Comparison of ENCODE assay signal across 25 cellular contexts in the genomic region with DNA sequence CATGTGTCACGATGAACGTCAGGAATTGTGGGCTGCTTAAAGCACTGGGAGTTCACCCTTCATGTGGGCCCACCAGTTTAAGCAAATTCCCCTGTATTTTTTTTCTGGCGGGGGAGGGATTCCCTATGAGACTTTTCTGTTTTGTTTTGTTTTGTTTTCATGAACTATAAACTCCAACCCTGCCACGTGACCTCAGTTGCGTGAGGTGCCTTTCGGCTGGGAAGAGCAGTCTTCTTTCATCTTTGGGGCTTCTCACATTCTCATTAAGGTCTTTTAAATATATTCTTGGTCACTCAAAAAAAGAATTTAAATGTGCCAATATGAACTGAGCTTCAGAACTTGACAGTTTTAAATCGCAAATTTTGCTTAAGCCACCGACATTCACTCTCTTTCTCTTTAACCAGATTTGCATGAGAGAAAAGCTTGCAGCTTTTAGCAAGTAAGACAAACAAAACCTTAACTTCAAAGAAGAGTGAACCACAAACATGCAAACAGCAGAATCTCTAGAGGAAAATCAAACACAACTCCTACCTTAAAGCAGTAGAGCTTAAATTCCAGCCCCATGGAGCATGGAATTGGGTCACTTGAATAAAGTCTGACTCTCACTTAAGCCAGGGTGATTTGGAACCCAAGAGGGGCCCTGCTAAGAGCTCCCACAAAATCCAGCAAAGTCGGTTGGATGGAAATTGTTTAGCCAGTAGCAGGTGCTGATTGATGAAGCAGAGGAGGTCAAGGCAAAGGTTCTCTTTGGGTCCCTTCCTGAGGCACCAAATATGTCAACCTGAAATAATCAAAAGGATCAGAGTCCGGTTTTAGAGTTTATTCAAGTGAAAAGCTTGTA.
A peak's percentile ranks its signal among the peaks of the same experiment; 100 is the strongest.
DNase-seq lines count a peak whose midpoint lies in the region; ATAC-seq and TF ChIP-seq lines count a peak whose summit lies in the region.
"Had no signal": no experiment of that assay in that cellular context is flagged by ENCODE, and none has a peak within 500 bp of the region (broad histone marks: within the 10 kb centered on the region; RNA-seq: fewer than 3 reads in every experiment).

No MANE protein-coding gene starts in this region.

- H3K27ac ChIP-seq in liver (ENCODE audit: low read depth in 1 of 2, low read length in 2 of 2) = no peak overlapping the region
- H3K27ac ChIP-seq: BLaER1, GM23248, PC-9, SK-N-MC had no signal

- 0 out of 2 replicates have a peak, but pooled peaks cover 2% of the 10 kb centered on the region for H3K36me3 Mint-ChIP-seq in WTC11
- H3K36me3 Mint-ChIP-seq: CD4-positive, alpha-beta memory T cell; IgD-negative memory B cell had no signal

- POLR2A ChIA-PET in WTC11 (lab: Charles Lee) = no interaction called here

- 40% methylated on average over 10 of the region's 10 CpGs for WGBS in liver

- CTCF ChIA-PET in WTC11 (lab: Charles Lee) = no interaction called here

- peak overlapping the region; percentile 37 for H3K27ac Mint-ChIP-seq in WTC11
- H3K27ac Mint-ChIP-seq: CD4-positive, alpha-beta memory T cell; IgD-negative memory B cell had no signal

- peak overlapping the region in 1 of 2 donors; percentile 13 for H3K9ac ChIP-seq in liver (ENCODE audit: low read depth in 1 of 2, low read length in 2 of 2)
- H3K9ac ChIP-seq: BLaER1, GM23248 had no signal

- no peak for TF ChIP-seq RAD21 in liver (IDR thresholded peaks at IDR 0.05)

- no peak for ATAC-seq in WTC11

- H3K27me3 ChIP-seq in liver (ENCODE audit: control insufficient read depth in 4 of 4, insufficient read depth in 4 of 4, low read length in 3 of 4) = no peaks in the 10 kb centered on the region
- H3K27me3 ChIP-seq: BLaER1 had no signal

- H3K4me3 ChIP-seq in LNCaP clone FGC (ENCODE audit: low read depth, low read length) (peak overlapping the region; percentile 5; the same call in 1 of the 2 replicates), liver (ENCODE audit: low read depth in 1 of 3, low read length in 3 of 3) (peak overlapping the region in 1 of 3 donors; percentile 12)
- H3K4me3 ChIP-seq: BLaER1, GM23248, PC-9, SK-N-MC had no signal

- H3K4me3 Mint-ChIP-seq in WTC11 = no peak overlapping the region
- H3K4me3 Mint-ChIP-seq: CD4-positive, alpha-beta memory T cell; IgD-negative memory B cell had no signal

- DNase-seq in LNCaP clone FGC (ENCODE audit: low read depth) = no peak
- no peak for DNase-seq in WTC11 (ENCODE audit: low spot score)
- no peak for DNase-seq in amniotic stem cell (lab: John Stamatoyannopoulos, UW)
- no peak for DNase-seq in activated T-cell treated with anti-CD3 and anti-CD28 coated beads for 4 hours
- DNase-seq in activated naive CD4-positive, alpha-beta T cell (lab: John Stamatoyannopoulos, UW) = no peak
- no peak for DNase-seq in T-helper 2 cell
- DNase-seq: ACHN; Caco-2; CD4-positive, alpha-beta memory T cell; DMS 273 treated with DMSO at 0.1 percent for 48 hours; DMS79 treated with DMSO at 0.1 percent for 48 hours; GM23248; HCEC 1CT; MV-4-11; NCI-H1417 treated with DMSO at 0.1 percent for 48 hours; NCI-H187; NCI-H2107; NCI-H446 treated with DMSO at 0.1 percent for 48 hours; PC-9; RPMI8226; SHP77 had no signal

- no peaks in the 10 kb centered on the region for H3K4me1 ChIP-seq in liver (ENCODE audit: control insufficient read depth in 4 of 4, insufficient read depth in 4 of 4, low read length in 3 of 4)
- H3K4me1 ChIP-seq: Caco-2 had no signal

- peaks cover 5% of the 10 kb centered on the region for H3K9me3 Mint-ChIP-seq in WTC11

- no peaks in the 10 kb centered on the region for H3K9me3 ChIP-seq in liver (ENCODE audit: control insufficient read depth in 4 of 4, low read length in 3 of 4)
- H3K9me3 ChIP-seq: BLaER1, Caco-2 had no signal

- TF ChIP-seq CTCF in LNCaP clone FGC (IDR thresholded peaks at IDR 0.05; ENCODE audit: control insufficient read depth, extremely low read depth, insufficient read depth) (no peak), WTC11 (IDR thresholded peaks at IDR 0.05) (no peak), liver (IDR thresholded peaks at IDR 0.05; ENCODE audit: low read depth, low read length, missing input control) (no peak)

- H3K36me3 ChIP-seq in liver (ENCODE audit: control insufficient read depth in 4 of 4, insufficient read depth in 3 of 4, low read depth in 1 of 4, low read length in 3 of 4) = no peaks in the 10 kb centered on the region
- H3K36me3 ChIP-seq: BLaER1 had no signal

- H3K4me1 Mint-ChIP-seq in WTC11 = peaks cover 15% of the 10 kb centered on the region
- H3K4me1 Mint-ChIP-seq: CD4-positive, alpha-beta memory T cell; IgD-negative memory B cell had no signal

- no peaks in the 10 kb centered on the region; the same call in 1 of the 2 replicates for H3K27me3 Mint-ChIP-seq in WTC11 (ENCODE audit: low read depth)
- H3K27me3 Mint-ChIP-seq: CD4-positive, alpha-beta memory T cell; IgD-negative memory B cell had no signal

TF ChIP-seq in WTC11, 78 proteins besides CTCF, POLR2A, EP300 and RAD21 (continues in another document):
- TF ChIP-seq, protein P1, sequence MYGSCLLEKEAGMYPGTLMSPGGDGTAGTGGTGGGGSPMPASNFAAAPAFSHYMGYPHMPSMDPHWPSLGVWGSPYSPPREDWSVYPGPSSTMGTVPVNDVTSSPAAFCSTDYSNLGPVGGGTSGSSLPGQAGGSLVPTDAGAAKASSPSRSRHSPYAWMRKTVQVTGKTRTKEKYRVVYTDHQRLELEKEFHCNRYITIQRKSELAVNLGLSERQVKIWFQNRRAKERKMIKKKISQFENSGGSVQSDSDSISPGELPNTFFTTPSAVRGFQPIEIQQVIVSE (CRISPR knock-in tag; IDR thresholded peaks at IDR 0.05; ENCODE audit: borderline replicate concordance) = no peak
- TF ChIP-seq, protein P2, sequence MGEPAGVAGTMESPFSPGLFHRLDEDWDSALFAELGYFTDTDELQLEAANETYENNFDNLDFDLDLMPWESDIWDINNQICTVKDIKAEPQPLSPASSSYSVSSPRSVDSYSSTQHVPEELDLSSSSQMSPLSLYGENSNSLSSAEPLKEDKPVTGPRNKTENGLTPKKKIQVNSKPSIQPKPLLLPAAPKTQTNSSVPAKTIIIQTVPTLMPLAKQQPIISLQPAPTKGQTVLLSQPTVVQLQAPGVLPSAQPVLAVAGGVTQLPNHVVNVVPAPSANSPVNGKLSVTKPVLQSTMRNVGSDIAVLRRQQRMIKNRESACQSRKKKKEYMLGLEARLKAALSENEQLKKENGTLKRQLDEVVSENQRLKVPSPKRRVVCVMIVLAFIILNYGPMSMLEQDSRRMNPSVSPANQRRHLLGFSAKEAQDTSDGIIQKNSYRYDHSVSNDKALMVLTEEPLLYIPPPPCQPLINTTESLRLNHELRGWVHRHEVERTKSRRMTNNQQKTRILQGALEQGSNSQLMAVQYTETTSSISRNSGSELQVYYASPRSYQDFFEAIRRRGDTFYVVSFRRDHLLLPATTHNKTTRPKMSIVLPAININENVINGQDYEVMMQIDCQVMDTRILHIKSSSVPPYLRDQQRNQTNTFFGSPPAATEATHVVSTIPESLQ (CRISPR knock-in tag; IDR thresholded peaks at IDR 0.05) = no peak
- TF ChIP-seq SMAD3 (CRISPR knock-in tag; IDR thresholded peaks at IDR 0.05; ENCODE audit: borderline replicate concordance) (no peak), ZNF416 (CRISPR knock-in tag; IDR thresholded peaks at IDR 0.05) (no peak)

TF ChIP-seq in liver, 16 proteins besides CTCF, POLR2A, EP300 and RAD21:
- TF ChIP-seq SP1 (IDR thresholded peaks at IDR 0.05) (peak; percentile 60), YY1 (IDR thresholded peaks at IDR 0.05) (no peak), HNF4A (conservative IDR thresholded peaks at IDR 0.05) (peak in 1 of 2 donors; percentile 58)
- TF ChIP-seq, protein P3, sequence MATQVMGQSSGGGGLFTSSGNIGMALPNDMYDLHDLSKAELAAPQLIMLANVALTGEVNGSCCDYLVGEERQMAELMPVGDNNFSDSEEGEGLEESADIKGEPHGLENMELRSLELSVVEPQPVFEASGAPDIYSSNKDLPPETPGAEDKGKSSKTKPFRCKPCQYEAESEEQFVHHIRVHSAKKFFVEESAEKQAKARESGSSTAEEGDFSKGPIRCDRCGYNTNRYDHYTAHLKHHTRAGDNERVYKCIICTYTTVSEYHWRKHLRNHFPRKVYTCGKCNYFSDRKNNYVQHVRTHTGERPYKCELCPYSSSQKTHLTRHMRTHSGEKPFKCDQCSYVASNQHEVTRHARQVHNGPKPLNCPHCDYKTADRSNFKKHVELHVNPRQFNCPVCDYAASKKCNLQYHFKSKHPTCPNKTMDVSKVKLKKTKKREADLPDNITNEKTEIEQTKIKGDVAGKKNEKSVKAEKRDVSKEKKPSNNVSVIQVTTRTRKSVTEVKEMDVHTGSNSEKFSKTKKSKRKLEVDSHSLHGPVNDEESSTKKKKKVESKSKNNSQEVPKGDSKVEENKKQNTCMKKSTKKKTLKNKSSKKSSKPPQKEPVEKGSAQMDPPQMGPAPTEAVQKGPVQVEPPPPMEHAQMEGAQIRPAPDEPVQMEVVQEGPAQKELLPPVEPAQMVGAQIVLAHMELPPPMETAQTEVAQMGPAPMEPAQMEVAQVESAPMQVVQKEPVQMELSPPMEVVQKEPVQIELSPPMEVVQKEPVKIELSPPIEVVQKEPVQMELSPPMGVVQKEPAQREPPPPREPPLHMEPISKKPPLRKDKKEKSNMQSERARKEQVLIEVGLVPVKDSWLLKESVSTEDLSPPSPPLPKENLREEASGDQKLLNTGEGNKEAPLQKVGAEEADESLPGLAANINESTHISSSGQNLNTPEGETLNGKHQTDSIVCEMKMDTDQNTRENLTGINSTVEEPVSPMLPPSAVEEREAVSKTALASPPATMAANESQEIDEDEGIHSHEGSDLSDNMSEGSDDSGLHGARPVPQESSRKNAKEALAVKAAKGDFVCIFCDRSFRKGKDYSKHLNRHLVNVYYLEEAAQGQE (IDR thresholded peaks at IDR 0.05) = no peak
